ENCODE assay signal across 12 cellular contexts in the genomic region with DNA sequence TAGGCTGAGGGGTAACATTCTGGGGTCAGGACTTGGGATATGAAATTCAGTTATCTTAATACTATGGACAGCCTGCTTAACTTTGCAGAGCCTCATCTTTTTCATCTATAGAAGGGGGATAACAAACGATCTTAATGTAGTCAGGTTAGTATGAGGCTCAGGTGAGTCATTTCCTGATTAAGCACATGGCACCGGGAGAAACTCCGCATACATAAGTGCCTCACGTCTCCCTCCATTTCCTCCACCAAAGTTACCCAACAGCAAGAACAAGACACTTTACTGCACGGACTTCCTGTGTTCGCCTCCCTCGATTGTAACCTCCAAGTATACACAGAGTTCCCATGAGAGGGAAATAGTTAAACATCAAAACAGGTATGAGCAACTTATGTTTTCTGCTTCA.
DNase-seq lines count a peak whose midpoint lies in the region; ATAC-seq and TF ChIP-seq lines count a peak whose summit lies in the region.
"Had no signal": no experiment of that assay in that cellular context is flagged by ENCODE, and none has a peak within 500 bp of the region (broad histone marks: within the 10 kb centered on the region; RNA-seq: fewer than 3 reads in every experiment).

No MANE protein-coding gene starts in this region.

- peak overlapping the region in 1 of 2 donors; percentile 39 for H3K4me3 Mint-ChIP-seq in activated T-cell treated with anti-CD3 and anti-CD28 coated beads, Interleukin-2, amount 50 U/mL, for 72 hours
- no peak overlapping the region for H3K4me3 Mint-ChIP-seq in mesothelial cell of epicardium
- H3K4me3 Mint-ChIP-seq: CD8-positive, alpha-beta T cell; natural killer cell had no signal

- peaks cover 5 to 7% of the 10 kb centered on the region in 2 donors for H3K9me3 Mint-ChIP-seq in activated T-cell treated with anti-CD3 and anti-CD28 coated beads, Interleukin-2, amount 50 U/mL, for 72 hours
- H3K9me3 Mint-ChIP-seq in mesothelial cell of epicardium, result peaks cover 11% of the 10 kb centered on the region
- H3K9me3 Mint-ChIP-seq: natural killer cell had no signal

- no peak for TF ChIP-seq CTCF in mesothelial cell of epicardium (IDR thresholded peaks at IDR 0.05; ENCODE audit: unreplicated experiment)

- ATAC-seq in activated T-cell treated with anti-CD3 and anti-CD28 coated beads, Interleukin-2, amount 50 U/mL, for 72 hours (replicated peaks in 1 of 2), result peak; percentile 74 to 77
- ATAC-seq in GM21825 (IDR thresholded peaks at IDR 0.05; ENCODE audit: unreplicated experiment), result no peak
- no peak for ATAC-seq in GM21390 (IDR thresholded peaks at IDR 0.05; ENCODE audit: unreplicated experiment)
- ATAC-seq: CD8-positive, alpha-beta T cell; natural killer cell; right lobe of liver had no signal

- DNase-seq in ELR (ENCODE audit: low read depth) (peak; percentile 76), KG1 (lab: John Stamatoyannopoulos, UW) (peak; percentile 36), iris pigment epithelial cell (ENCODE audit: low read depth) (peak; percentile 16), mesothelial cell of epicardium (ENCODE audit: low spot score in 2 of 2, unreplicated experiment in 2 of 2) (no peak)
- DNase-seq in activated T-cell treated with anti-CD3 and anti-CD28 coated beads, Interleukin-2, amount 50 U/mL, for 72 hours, result peak; percentile 16 to 17
- no peak for DNase-seq in activated effector memory CD4-positive, alpha-beta T cell treated with Interleukin-2 at 50 U/mL for 16 hours
- DNase-seq: caudate nucleus; CD8-positive, alpha-beta T cell; natural killer cell; right lobe of liver had no signal

- peaks cover under 1% of the 10 kb centered on the region for H3K27me3 Mint-ChIP-seq in activated T-cell treated with anti-CD3 and anti-CD28 coated beads, Interleukin-2, amount 50 U/mL, for 72 hours (ENCODE audit: low read depth)
- peaks cover 52% of the 10 kb centered on the region for H3K27me3 Mint-ChIP-seq in mesothelial cell of epicardium (ENCODE audit: low read depth)

- H3K4me1 Mint-ChIP-seq in activated T-cell treated with anti-CD3 and anti-CD28 coated beads, Interleukin-2, amount 50 U/mL, for 72 hours (ENCODE audit: low read depth), result peaks cover 15% of the 10 kb centered on the region
- H3K4me1 Mint-ChIP-seq in mesothelial cell of epicardium, result no peaks in the 10 kb centered on the region
- H3K4me1 Mint-ChIP-seq: natural killer cell had no signal

- H3K36me3 Mint-ChIP-seq in activated T-cell treated with anti-CD3 and anti-CD28 coated beads, Interleukin-2, amount 50 U/mL, for 72 hours (ENCODE audit: insufficient read depth in 2 of 2), result peaks cover 3 to 4% of the 10 kb centered on the region in 2 donors
- no peaks in the 10 kb centered on the region for H3K36me3 Mint-ChIP-seq in mesothelial cell of epicardium
- H3K36me3 Mint-ChIP-seq: CD8-positive, alpha-beta T cell had no signal

- peak overlapping the region; percentile 76 for H3K27ac Mint-ChIP-seq in activated T-cell treated with anti-CD3 and anti-CD28 coated beads, Interleukin-2, amount 50 U/mL, for 72 hours
- H3K27ac Mint-ChIP-seq in mesothelial cell of epicardium, result no peak overlapping the region
- H3K27ac Mint-ChIP-seq: CD8-positive, alpha-beta T cell; natural killer cell had no signal

Comparison
In these comparisons a context has a peak if more than half of its experiments do, and no peak if none do; other contexts are left out.
1. DNase-seq: peak in ELR (single experiment), KG1 (single experiment), activated T-cell treated with anti-CD3 and anti-CD28 coated beads, Interleukin-2, amount 50 U/mL, for 72 hours (2 of 2) and iris pigment epithelial cell (single experiment); none in activated effector memory CD4-positive, alpha-beta T cell treated with Interleukin-2 at 50 U/mL for 16 hours (single experiment) and mesothelial cell of epicardium (0 of 2).
2. ATAC-seq: peak in activated T-cell treated with anti-CD3 and anti-CD28 coated beads, Interleukin-2, amount 50 U/mL, for 72 hours (2 of 2); none in GM21825 (single experiment) and GM21390 (single experiment).